31 cellular contexts compared by ENCODE assay signal in the genomic region with DNA sequence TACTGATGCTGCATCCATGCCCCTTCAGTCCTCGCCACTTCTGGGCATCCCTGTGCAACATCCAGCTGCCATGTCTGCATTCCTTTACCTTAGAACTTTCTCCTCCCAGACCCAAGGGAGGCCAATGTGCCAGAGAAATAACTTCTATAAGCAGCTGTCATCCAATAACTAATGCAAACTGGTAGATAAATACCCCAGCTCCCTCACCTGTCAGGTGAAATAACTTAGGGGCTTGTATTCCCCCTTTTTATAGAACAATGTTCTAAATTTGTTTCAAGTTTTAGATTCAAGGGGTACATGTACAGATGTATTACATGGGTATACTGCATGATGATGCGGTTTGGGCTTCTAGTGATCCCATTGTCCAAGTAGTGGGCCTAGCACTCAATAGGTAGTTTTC.
A peak's percentile ranks its signal among the peaks of the same experiment; 100 is the strongest.
DNase-seq lines count a peak whose midpoint lies in the region; ATAC-seq and TF ChIP-seq lines count a peak whose summit lies in the region.
"Had no signal": no experiment of that assay in that cellular context is flagged by ENCODE, and none has a peak within 500 bp of the region (broad histone marks: within the 10 kb centered on the region; RNA-seq: fewer than 3 reads in every experiment).

No MANE protein-coding gene starts in this region.

- H3K36me3 Mint-ChIP-seq in activated CD8-positive, alpha-beta T cell treated with anti-CD3 and anti-CD28 coated beads, Interleukin-2, amount 10 ng/mL, durations not matched to agents 7 days and 5 days (ENCODE audit: low read depth): no peaks in the 10 kb centered on the region
- H3K36me3 Mint-ChIP-seq: CD14-positive monocyte; CD4-positive, alpha-beta memory T cell; CD4-positive, CD25-positive, alpha-beta regulatory T cell; CD8-positive, alpha-beta T cell had no signal

- TF ChIP-seq POLR2A in esophagus muscularis mucosa (IDR thresholded peaks at IDR 0.05; ENCODE audit: low read depth): no peak

- no peak overlapping the region for H2BK120ac ChIP-seq in mesenchymal stem cell (ENCODE audit: low read depth, low read length)

- no peak overlapping the region for H2AK5ac ChIP-seq in mesenchymal stem cell (ENCODE audit: low read length, severe bottlenecking)

- H3K23ac ChIP-seq in mesenchymal stem cell (ENCODE audit: low read length in 2 of 2): no peak overlapping the region

- H3K27ac ChIP-seq in HEK293 (ENCODE audit: extremely low read depth, low read depth, low read length): no peak overlapping the region
- H3K27ac ChIP-seq in esophagus muscularis mucosa (replicated peaks in 1 of 4): no peak overlapping the region
- H3K27ac ChIP-seq in mesenchymal stem cell (ENCODE audit: low read length, poor library complexity, severe bottlenecking): no peak overlapping the region
- H3K27ac ChIP-seq: 22Rv1; A549; BLaER1; BLaER1 treated with 17β-estradiol and CSF1 and Interleukin-3, amounts not matched to agents 10 nM and 100 nM; C4-2B had no signal

- H2BK5ac ChIP-seq in mesenchymal stem cell (ENCODE audit: low read depth, low read length, poor library complexity, severe bottlenecking): no peak overlapping the region

- H3K27ac Mint-ChIP-seq in activated CD8-positive, alpha-beta T cell treated with anti-CD3 and anti-CD28 coated beads, Interleukin-2, amount 10 ng/mL, durations not matched to agents 7 days and 5 days: no peak overlapping the region
- H3K27ac Mint-ChIP-seq: B cell; CD14-positive monocyte; CD4-positive, alpha-beta memory T cell; CD4-positive, alpha-beta T cell; CD4-positive, CD25-positive, alpha-beta regulatory T cell; CD8-positive, alpha-beta T cell had no signal

- H3K9me3 ChIP-seq in HEK293 (ENCODE audit: control insufficient read depth, insufficient read depth, low read depth, low read length) (peaks cover 4% of the 10 kb centered on the region), esophagus muscularis mucosa (peaks cover 0 to 2% (median 0%) of the 10 kb centered on the region in 4 donors), mesenchymal stem cell (ENCODE audit: control insufficient read depth, low read length) (peaks cover 4% of the 10 kb centered on the region)
- H3K9me3 ChIP-seq: BE2C had no signal

- H3K4ac ChIP-seq in mesenchymal stem cell (ENCODE audit: low read depth in 1 of 2, low read length in 2 of 2): no peak overlapping the region

- no peak overlapping the region for H2BK12ac ChIP-seq in mesenchymal stem cell (ENCODE audit: low read length in 2 of 2)

- TF ChIP-seq CTCF in HEK293 (tag by site-specific recombination; IDR thresholded peaks at IDR 0.05) (no peak), esophagus muscularis mucosa (IDR thresholded peaks at IDR 0.05) (no peak)

- H3K4me3 Mint-ChIP-seq in activated CD8-positive, alpha-beta T cell treated with anti-CD3 and anti-CD28 coated beads, Interleukin-2, amount 10 ng/mL, durations not matched to agents 7 days and 5 days: no peak overlapping the region
- H3K4me3 Mint-ChIP-seq: B cell; CD14-positive monocyte; CD4-positive, alpha-beta memory T cell; CD4-positive, alpha-beta T cell; CD4-positive, CD25-positive, alpha-beta regulatory T cell; CD8-positive, alpha-beta memory T cell; CD8-positive, alpha-beta T cell had no signal

- intact Hi-C loops in esophagus muscularis mucosa (cut with DNase I): no loop called here

- POLR2A ChIA-PET in HEK293 (lab: Yijun Ruan, JAX): no interaction called here
- POLR2A ChIA-PET in activated CD8-positive, alpha-beta T cell treated with anti-CD3 and anti-CD28 coated beads, Interleukin-2, amount 10 ng/mL, durations not matched to agents 7 days and 5 days (lab: Charles Lee): no interaction called here

- 93% methylated on average over 2 of the region's 2 CpGs for WGBS in esophagus muscularis mucosa
- 61% methylated on average over 2 of the region's 2 CpGs for WGBS in mesenchymal stem cell

- CTCF ChIA-PET in HEK293 (lab: Yijun Ruan, JAX): interaction anchor here (0.6 to 22.8 kb wide), 3 partner anchors 111 to 377 kb away, joined by 3 to 566 read pairs (median 3); no protein-coding TSS in a partner anchor
- CTCF ChIA-PET in activated CD8-positive, alpha-beta T cell treated with anti-CD3 and anti-CD28 coated beads, Interleukin-2, amount 10 ng/mL, durations not matched to agents 7 days and 5 days (lab: Charles Lee): no interaction called here

- no peak overlapping the region for H3K14ac ChIP-seq in mesenchymal stem cell (ENCODE audit: low read length in 2 of 2)

- no peaks in the 10 kb centered on the region for H3K9me3 Mint-ChIP-seq in activated CD8-positive, alpha-beta T cell treated with anti-CD3 and anti-CD28 coated beads, Interleukin-2, amount 10 ng/mL, durations not matched to agents 7 days and 5 days (ENCODE audit: insufficient read depth)

- H3K27me3 Mint-ChIP-seq in activated CD8-positive, alpha-beta T cell treated with anti-CD3 and anti-CD28 coated beads, Interleukin-2, amount 10 ng/mL, durations not matched to agents 7 days and 5 days (ENCODE audit: low read depth): no peaks in the 10 kb centered on the region
- H3K27me3 Mint-ChIP-seq: B cell; CD4-positive, alpha-beta memory T cell; CD4-positive, alpha-beta T cell; CD4-positive, CD25-positive, alpha-beta regulatory T cell; CD8-positive, alpha-beta memory T cell had no signal

- no peak overlapping the region for H2AFZ ChIP-seq in mesenchymal stem cell (ENCODE audit: low read depth, low read length)

- no peaks in the 10 kb centered on the region for H3K36me3 ChIP-seq in HEK293 (ENCODE audit: control insufficient read depth in 2 of 2, insufficient read depth in 1 of 2, low read length in 2 of 2)
- no peaks in the 10 kb centered on the region for H3K36me3 ChIP-seq in esophagus muscularis mucosa
- no peaks in the 10 kb centered on the region for H3K36me3 ChIP-seq in mesenchymal stem cell (ENCODE audit: control insufficient read depth in 1 of 2, insufficient read depth in 2 of 2, low read depth in 1 of 2, low read length in 2 of 2)
- H3K36me3 ChIP-seq: BE2C; BLaER1; BLaER1 treated with 17β-estradiol and CSF1 and Interleukin-3, amounts not matched to agents 10 nM and 100 nM had no signal

- H4K8ac ChIP-seq in mesenchymal stem cell (ENCODE audit: low read length): no peak overlapping the region

- TF ChIP-seq EP300 in esophagus muscularis mucosa (IDR thresholded peaks at IDR 0.05): no peak

- H3K9ac ChIP-seq in mesenchymal stem cell (ENCODE audit: low read length): no peak overlapping the region
- H3K9ac ChIP-seq: BLaER1; BLaER1 treated with 17β-estradiol and CSF1 and Interleukin-3, amounts not matched to agents 10 nM and 100 nM had no signal

- H3K4me1 Mint-ChIP-seq in activated CD8-positive, alpha-beta T cell treated with anti-CD3 and anti-CD28 coated beads, Interleukin-2, amount 10 ng/mL, durations not matched to agents 7 days and 5 days (ENCODE audit: low read depth): no peaks in the 10 kb centered on the region
- H3K4me1 Mint-ChIP-seq: B cell; CD14-positive monocyte; CD4-positive, alpha-beta memory T cell; CD4-positive, CD25-positive, alpha-beta regulatory T cell; CD8-positive, alpha-beta memory T cell had no signal

- H3K4me3 ChIP-seq in HEK293 (ENCODE audit: low read depth, low read length) (no peak overlapping the region), esophagus muscularis mucosa (no peak overlapping the region), mesenchymal stem cell (ENCODE audit: insufficient read depth in 1 of 2, low read depth in 1 of 2, low read length in 2 of 2) (no peak overlapping the region)
- H3K4me3 ChIP-seq: A549; BLaER1; BLaER1 treated with 17β-estradiol and CSF1 and Interleukin-3, amounts not matched to agents 10 nM and 100 nM had no signal

- ATAC-seq in activated CD8-positive, alpha-beta T cell treated with anti-CD3 and anti-CD28 coated beads, Interleukin-2, amount 10 ng/mL, durations not matched to agents 7 days and 5 days: no peak
- ATAC-seq: A549; CD8-positive, alpha-beta T cell had no signal

- H3K18ac ChIP-seq in mesenchymal stem cell (ENCODE audit: low read depth in 1 of 2, low read length in 2 of 2): no peak overlapping the region

- peaks cover 0 to 8% (median 0%) of the 10 kb centered on the region in 4 donors for H3K27me3 ChIP-seq in esophagus muscularis mucosa
- peaks cover 0 to under 1% of the 10 kb centered on the region in 2 experiments for H3K27me3 ChIP-seq in mesenchymal stem cell (ENCODE audit: control insufficient read depth in 1 of 2, insufficient read depth in 1 of 2, low read length in 2 of 2)
- H3K27me3 ChIP-seq: BE2C; BLaER1; BLaER1 treated with 17β-estradiol and CSF1 and Interleukin-3, amounts not matched to agents 10 nM and 100 nM had no signal

- H4K91ac ChIP-seq in mesenchymal stem cell (ENCODE audit: low read length): no peak overlapping the region

- H2BK15ac ChIP-seq in mesenchymal stem cell (ENCODE audit: low read depth, poor library complexity, severe bottlenecking): no peak overlapping the region

- H3K79me1 ChIP-seq in mesenchymal stem cell (replicated peaks; ENCODE audit: low read length, poor library complexity, severe bottlenecking): no peaks in the 10 kb centered on the region

- no peak overlapping the region for H3K4me2 ChIP-seq in mesenchymal stem cell (ENCODE audit: low read length, poor library complexity, severe bottlenecking)
- H3K4me2 ChIP-seq: A549; BLaER1; BLaER1 treated with 17β-estradiol and CSF1 and Interleukin-3, amounts not matched to agents 10 nM and 100 nM had no signal

- H3K4me1 ChIP-seq in HEK293 (ENCODE audit: control insufficient read depth, insufficient read depth, low read length) (peaks cover 3% of the 10 kb centered on the region), esophagus muscularis mucosa (no peaks in the 10 kb centered on the region), mesenchymal stem cell (ENCODE audit: control insufficient read depth, insufficient read depth, low read depth, low read length) (peaks cover 5% of the 10 kb centered on the region)
- H3K4me1 ChIP-seq: A549, BE2C, Caco-2 had no signal

- peak; percentile 75 for DNase-seq in esophagus muscularis mucosa (ENCODE audit: extremely low spot score)
- no peak for DNase-seq in activated CD8-positive, alpha-beta T cell treated with anti-CD3 and anti-CD28 coated beads, Interleukin-2, amount 10 ng/mL, durations not matched to agents 7 days and 5 days
- no peak for DNase-seq in mesenchymal stem cell
- DNase-seq: 8988T; ACHN; AML-193; BE2C; C1 segment of cervical spinal cord; Caco-2; Calu3; CD4-positive, alpha-beta memory T cell; CD4-positive, alpha-beta T cell; CD4-positive, CD25-positive, alpha-beta regulatory T cell; CD8-positive, alpha-beta memory T cell; CD8-positive, alpha-beta T cell; COR-L47; DMS 273 treated with DMSO at 0.1 percent for 48 hours; DMS153; DMS53; DMS79; DMS79 treated with DMSO at 0.1 percent for 48 hours; DND-41; EL had no signal

TF ChIP-seq in HEK293, 187 proteins besides CTCF, POLR2A, EP300 and RAD21:
- peak; percentile 82 for TF ChIP-seq ZNF37A (tag by site-specific recombination; IDR thresholded peaks at IDR 0.05)
- no peak for TF ChIP-seq ZBTB21 (tag by site-specific recombination; IDR thresholded peaks at IDR 0.05)
- no peak for TF ChIP-seq ZNF214 (tag by site-specific recombination; IDR thresholded peaks at IDR 0.05; ENCODE audit: borderline replicate concordance)
- no peak for TF ChIP-seq ZNF169 (tag by site-specific recombination; IDR thresholded peaks at IDR 0.05)
